Comparison of ENCODE assay signal across 9 cellular contexts in the genomic region with DNA sequence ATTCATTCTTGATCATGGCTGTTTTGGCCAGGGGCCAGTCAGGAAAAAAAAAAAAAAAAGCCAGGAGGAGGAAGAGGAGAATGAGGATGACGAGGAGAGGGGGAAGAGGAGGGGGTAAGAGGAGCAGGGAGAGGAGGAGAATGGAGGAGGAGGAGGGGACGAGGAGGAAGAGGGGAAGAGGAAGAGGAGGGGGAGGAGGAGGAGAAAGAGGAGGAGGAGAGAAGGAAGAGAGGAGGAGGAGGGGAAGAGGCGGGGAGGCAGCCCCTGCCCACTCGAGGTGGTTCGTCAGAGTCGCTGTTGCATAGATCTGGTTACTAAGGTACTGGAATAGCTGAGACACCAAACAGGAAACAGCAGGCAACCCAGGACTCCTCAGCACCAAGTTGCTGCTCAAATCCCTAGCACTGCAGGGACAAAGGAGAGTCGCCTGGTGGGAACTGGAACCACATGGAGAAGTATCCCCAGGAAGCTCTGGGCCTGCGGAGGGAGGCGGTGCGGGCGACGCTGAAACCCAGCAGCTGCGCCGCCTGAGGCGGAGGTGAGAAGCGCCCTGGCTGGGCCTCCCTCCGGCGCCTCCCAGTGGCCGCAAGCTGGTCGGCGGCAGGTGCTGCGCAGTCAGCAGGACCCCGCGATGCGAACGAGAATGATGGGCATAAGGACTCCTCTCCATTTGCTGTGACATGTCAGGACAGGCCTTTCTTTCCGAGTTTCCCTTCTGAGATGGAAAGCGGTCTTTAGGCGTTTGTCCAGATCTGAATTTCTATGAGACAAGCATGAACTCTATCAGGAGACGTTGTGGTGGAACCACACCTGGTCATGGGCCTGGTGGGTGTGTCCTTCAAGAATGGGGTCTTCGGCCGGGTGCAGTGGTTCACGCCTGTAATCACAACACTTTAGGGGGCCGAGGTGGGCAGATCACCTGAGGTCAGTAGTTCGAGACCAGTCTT. TPM values are rescaled to one million over a fixed set of nuclear protein-coding genes. Genes with fewer than 3 reads are reported as not detected.
DNase-seq lines count a peak whose midpoint lies in the region; ATAC-seq, FAIRE-seq and TF ChIP-seq lines count a peak whose summit lies in the region.
"Had no signal": no experiment of that assay in that cellular context is flagged by ENCODE, and none has a peak within 500 bp of the region (broad histone marks: within the 10 kb centered on the region; RNA-seq: fewer than 3 reads in every experiment).

No MANE protein-coding gene starts in this region.

- 14% methylated on average over 35 of the region's 35 CpGs for WGBS in pancreas, 2 donors

- peaks cover 12% of the 10 kb centered on the region for H3K4me1 Mint-ChIP-seq in activated naive CD8-positive, alpha-beta T cell treated with anti-CD3 and anti-CD28 coated beads for 36 hours

- H3K27me3 Mint-ChIP-seq in activated naive CD8-positive, alpha-beta T cell treated with anti-CD3 and anti-CD28 coated beads for 36 hours, result no peaks in the 10 kb centered on the region

- peak overlapping the region; percentile 65 for H3K4me3 Mint-ChIP-seq in activated naive CD8-positive, alpha-beta T cell treated with anti-CD3 and anti-CD28 coated beads for 36 hours

- H3K4me1 ChIP-seq in BLaER1 (peaks cover 36% of the 10 kb centered on the region), pancreas (peaks cover 0 to 3% (median 0%) of the 10 kb centered on the region in 3 donors), thoracic aorta (ENCODE audit: control insufficient read depth in 1 of 2, low read depth in 2 of 2) (peaks cover 4 to 14% of the 10 kb centered on the region in 2 donors)

- ATAC-seq in GM19468 (IDR thresholded peaks at IDR 0.05; ENCODE audit: extremely low read depth, unreplicated experiment) (peak; percentile 39), SK-N-SH treated with all-trans-retinoic acid at 6 μM for 48 hours (peak; percentile 92), Right ventricle myocardium inferior (peak; percentile 89), pancreas (peak; percentile 98 to 100 (median 99)), thoracic aorta (ENCODE audit: insufficient number of reproducible peaks, low FRiP score, low read depth) (no peak)

- TF ChIP-seq CTCF in pancreas (IDR thresholded peaks at IDR 0.05) (peak; percentile 80 to 99 (median 96)), thoracic aorta (IDR thresholded peaks at IDR 0.05) (peak; percentile 92)

- H3K36me3 ChIP-seq in BLaER1, result no peaks in the 10 kb centered on the region
- H3K36me3 ChIP-seq in pancreas, result no peaks in the 10 kb centered on the region
- no peaks in the 10 kb centered on the region for H3K36me3 ChIP-seq in thoracic aorta

- H3K4me3 ChIP-seq in BLaER1 (peak overlapping the region; percentile 55), pancreas (peak overlapping the region in 1 of 4 donors; percentile 20), thoracic aorta (peak overlapping the region; percentile 66)

- H3K9me3 Mint-ChIP-seq in activated naive CD8-positive, alpha-beta T cell treated with anti-CD3 and anti-CD28 coated beads for 36 hours, result no peaks in the 10 kb centered on the region

- FAIRE-seq in pancreas (lab: Jason Lieb, UNC), result no peak

- H3K27ac ChIP-seq in BLaER1, result peak overlapping the region; percentile 73
- peak overlapping the region in 2 of 4 donors; percentile 33 to 43 for H3K27ac ChIP-seq in pancreas
- no peak overlapping the region for H3K27ac ChIP-seq in thoracic aorta

- peak overlapping the region; percentile 58 for H3K27ac Mint-ChIP-seq in activated naive CD8-positive, alpha-beta T cell treated with anti-CD3 and anti-CD28 coated beads for 36 hours

- intact Hi-C loops in Right ventricle myocardium inferior (cut with DNase I) (loop anchor here (2.0 to 5.0 kb wide), 2 partner anchors 68 to 141 kb away; no protein-coding TSS in a partner anchor), pancreas (cut with DNase I) (loop anchor here in 2 of 3 donors (2.0 to 10.0 kb wide), 3 partner anchors 125 to 148 kb away; no protein-coding TSS in a partner anchor)

- no peaks in the 10 kb centered on the region for H4K20me1 ChIP-seq in BLaER1

- no peaks in the 10 kb centered on the region for H3K9me3 ChIP-seq in BLaER1
- no peaks in the 10 kb centered on the region for H3K9me3 ChIP-seq in pancreas
- H3K9me3 ChIP-seq in thoracic aorta, result no peaks in the 10 kb centered on the region

- no peaks in the 10 kb centered on the region for H3K27me3 ChIP-seq in BLaER1
- H3K27me3 ChIP-seq in pancreas, result no peaks in the 10 kb centered on the region
- no peaks in the 10 kb centered on the region for H3K27me3 ChIP-seq in thoracic aorta (replicated peaks; ENCODE audit: insufficient read depth)

- DNase-seq in KG1 (lab: John Stamatoyannopoulos, UW) (peak; percentile 49), Right ventricle myocardium inferior (ENCODE audit: missing footprints) (peak; percentile 88), pancreas (peak; percentile 72 to 94 (median 84)), thoracic aorta (ENCODE audit: low spot score) (no peak)
- peak; percentile 81 for DNase-seq in activated naive CD8-positive, alpha-beta T cell treated with anti-CD3 and anti-CD28 coated beads for 36 hours

- H3K36me3 Mint-ChIP-seq in activated naive CD8-positive, alpha-beta T cell treated with anti-CD3 and anti-CD28 coated beads for 36 hours, result no peaks in the 10 kb centered on the region

- H3K4me2 ChIP-seq in BLaER1, result peak overlapping the region; percentile 82

- peak overlapping the region; percentile 66 for H3K9ac ChIP-seq in BLaER1

TF ChIP-seq in SK-N-SH treated with all-trans-retinoic acid at 6 μM for 48 hours, 23 proteins besides CTCF, POLR2A, EP300 and RAD21 (continues in another document):
- TF ChIP-seq, protein P1, sequence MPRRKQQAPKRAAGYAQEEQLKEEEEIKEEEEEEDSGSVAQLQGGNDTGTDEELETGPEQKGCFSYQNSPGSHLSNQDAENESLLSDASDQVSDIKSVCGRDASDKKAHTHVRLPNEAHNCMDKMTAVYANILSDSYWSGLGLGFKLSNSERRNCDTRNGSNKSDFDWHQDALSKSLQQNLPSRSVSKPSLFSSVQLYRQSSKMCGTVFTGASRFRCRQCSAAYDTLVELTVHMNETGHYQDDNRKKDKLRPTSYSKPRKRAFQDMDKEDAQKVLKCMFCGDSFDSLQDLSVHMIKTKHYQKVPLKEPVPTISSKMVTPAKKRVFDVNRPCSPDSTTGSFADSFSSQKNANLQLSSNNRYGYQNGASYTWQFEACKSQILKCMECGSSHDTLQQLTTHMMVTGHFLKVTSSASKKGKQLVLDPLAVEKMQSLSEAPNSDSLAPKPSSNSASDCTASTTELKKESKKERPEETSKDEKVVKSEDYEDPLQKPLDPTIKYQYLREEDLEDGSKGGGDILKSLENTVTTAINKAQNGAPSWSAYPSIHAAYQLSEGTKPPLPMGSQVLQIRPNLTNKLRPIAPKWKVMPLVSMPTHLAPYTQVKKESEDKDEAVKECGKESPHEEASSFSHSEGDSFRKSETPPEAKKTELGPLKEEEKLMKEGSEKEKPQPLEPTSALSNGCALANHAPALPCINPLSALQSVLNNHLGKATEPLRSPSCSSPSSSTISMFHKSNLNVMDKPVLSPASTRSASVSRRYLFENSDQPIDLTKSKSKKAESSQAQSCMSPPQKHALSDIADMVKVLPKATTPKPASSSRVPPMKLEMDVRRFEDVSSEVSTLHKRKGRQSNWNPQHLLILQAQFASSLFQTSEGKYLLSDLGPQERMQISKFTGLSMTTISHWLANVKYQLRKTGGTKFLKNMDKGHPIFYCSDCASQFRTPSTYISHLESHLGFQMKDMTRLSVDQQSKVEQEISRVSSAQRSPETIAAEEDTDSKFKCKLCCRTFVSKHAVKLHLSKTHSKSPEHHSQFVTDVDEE (CRISPR knock-in tag; IDR thresholded peaks at IDR 0.05), result no peak
- TF ChIP-seq GLIS3 (CRISPR knock-in tag; IDR thresholded peaks at IDR 0.05) (no peak), RARB (CRISPR knock-in tag; IDR thresholded peaks at IDR 0.05) (no peak), TOX (CRISPR knock-in tag; IDR thresholded peaks at IDR 0.05; ENCODE audit: borderline replicate concordance) (no peak), ARNTL (CRISPR knock-in tag; IDR thresholded peaks at IDR 0.05; ENCODE audit: borderline replicate concordance, low read depth) (no peak), SNAI2 (CRISPR knock-in tag; IDR thresholded peaks at IDR 0.05) (no peak), TCF4 (CRISPR knock-in tag; IDR thresholded peaks at IDR 0.05; ENCODE audit: borderline replicate concordance) (no peak), CSDC2 (CRISPR knock-in tag; IDR thresholded peaks at IDR 0.05) (no peak), BACH2 (CRISPR knock-in tag; IDR thresholded peaks at IDR 0.05; ENCODE audit: borderline replicate concordance) (no peak), ZC3H10 (CRISPR knock-in tag; IDR thresholded peaks at IDR 0.05) (no peak), ZNF70 (CRISPR knock-in tag; IDR thresholded peaks at IDR 0.05) (no peak)
- TF ChIP-seq, protein P2, sequence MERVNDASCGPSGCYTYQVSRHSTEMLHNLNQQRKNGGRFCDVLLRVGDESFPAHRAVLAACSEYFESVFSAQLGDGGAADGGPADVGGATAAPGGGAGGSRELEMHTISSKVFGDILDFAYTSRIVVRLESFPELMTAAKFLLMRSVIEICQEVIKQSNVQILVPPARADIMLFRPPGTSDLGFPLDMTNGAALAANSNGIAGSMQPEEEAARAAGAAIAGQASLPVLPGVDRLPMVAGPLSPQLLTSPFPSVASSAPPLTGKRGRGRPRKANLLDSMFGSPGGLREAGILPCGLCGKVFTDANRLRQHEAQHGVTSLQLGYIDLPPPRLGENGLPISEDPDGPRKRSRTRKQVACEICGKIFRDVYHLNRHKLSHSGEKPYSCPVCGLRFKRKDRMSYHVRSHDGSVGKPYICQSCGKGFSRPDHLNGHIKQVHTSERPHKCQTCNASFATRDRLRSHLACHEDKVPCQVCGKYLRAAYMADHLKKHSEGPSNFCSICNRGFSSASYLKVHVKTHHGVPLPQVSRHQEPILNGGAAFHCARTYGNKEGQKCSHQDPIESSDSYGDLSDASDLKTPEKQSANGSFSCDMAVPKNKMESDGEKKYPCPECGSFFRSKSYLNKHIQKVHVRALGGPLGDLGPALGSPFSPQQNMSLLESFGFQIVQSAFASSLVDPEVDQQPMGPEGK (CRISPR knock-in tag; IDR thresholded peaks at IDR 0.05; ENCODE audit: borderline replicate concordance), result no peak
- TF ChIP-seq, protein P3, sequence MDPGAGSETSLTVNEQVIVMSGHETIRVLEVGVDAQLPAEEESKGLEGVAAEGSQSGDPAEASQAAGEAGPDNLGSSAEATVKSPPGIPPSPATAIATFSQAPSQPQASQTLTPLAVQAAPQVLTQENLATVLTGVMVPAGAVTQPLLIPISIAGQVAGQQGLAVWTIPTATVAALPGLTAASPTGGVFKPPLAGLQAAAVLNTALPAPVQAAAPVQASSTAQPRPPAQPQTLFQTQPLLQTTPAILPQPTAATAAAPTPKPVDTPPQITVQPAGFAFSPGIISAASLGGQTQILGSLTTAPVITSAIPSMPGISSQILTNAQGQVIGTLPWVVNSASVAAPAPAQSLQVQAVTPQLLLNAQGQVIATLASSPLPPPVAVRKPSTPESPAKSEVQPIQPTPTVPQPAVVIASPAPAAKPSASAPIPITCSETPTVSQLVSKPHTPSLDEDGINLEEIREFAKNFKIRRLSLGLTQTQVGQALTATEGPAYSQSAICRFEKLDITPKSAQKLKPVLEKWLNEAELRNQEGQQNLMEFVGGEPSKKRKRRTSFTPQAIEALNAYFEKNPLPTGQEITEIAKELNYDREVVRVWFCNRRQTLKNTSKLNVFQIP (CRISPR knock-in tag; IDR thresholded peaks at IDR 0.05; ENCODE audit: borderline replicate concordance, low read depth), result no peak

RNA-seq across cellular contexts. Expression of a gene that starts 17.5 kb away (rescaled TPM):
- not detected for total RNA-seq in activated naive CD8-positive, alpha-beta T cell treated with anti-CD3 and anti-CD28 coated beads for 36 hours
- total RNA-seq in Right ventricle myocardium inferior, result not detected
- total RNA-seq in pancreas, result not detected
- polyA plus RNA-seq in pancreas, result not detected
- not detected for total RNA-seq in thoracic aorta
- total RNA-seq: HT1080 had no signal
